Comparison of ENCODE assay signal across 9 cellular contexts in the genomic region with DNA sequence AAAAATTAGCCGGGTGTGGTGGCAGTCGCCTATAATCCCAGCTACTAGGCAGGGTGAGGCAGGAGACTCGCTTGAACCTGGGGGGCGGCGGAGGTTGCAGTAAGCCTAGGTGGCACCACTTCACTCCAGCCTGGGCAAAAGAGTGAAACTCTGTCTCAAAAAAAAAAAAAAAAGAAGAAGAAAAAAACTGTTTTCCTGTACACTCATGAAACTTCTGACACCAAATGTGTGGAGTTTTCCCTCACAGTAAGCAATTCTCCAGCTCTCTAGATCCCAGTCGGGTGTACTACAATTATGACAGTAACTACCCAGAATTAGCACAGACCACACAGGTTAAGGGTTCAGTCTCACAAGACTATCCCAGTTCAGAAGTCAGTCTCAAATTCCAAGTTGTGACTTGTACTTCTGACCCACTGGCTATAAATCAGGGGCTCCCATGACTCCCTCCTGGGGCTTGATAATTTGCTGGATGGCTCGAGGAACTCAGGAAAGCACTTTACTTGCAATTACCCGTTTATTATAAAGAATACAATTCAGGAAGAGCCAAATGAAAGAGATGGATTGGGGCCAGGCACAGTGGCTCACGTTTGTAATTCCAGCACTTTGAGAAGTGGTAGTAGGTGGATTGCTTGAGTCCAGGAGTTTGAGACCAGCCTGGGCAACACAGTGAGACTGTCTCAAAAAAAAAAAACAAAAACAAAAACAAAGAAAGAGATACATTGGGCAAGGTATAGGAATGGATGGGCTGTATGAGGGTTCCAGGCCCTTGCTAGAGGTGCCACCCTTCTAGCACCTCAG. TPM values are rescaled to one million over a fixed set of nuclear protein-coding genes. Genes with fewer than 3 reads are reported as not detected.
A peak's percentile ranks its signal among the peaks of the same experiment; 100 is the strongest.
DNase-seq lines count a peak whose midpoint lies in the region; ATAC-seq, FAIRE-seq and TF ChIP-seq lines count a peak whose summit lies in the region.
"Had no signal": no experiment of that assay in that cellular context is flagged by ENCODE, and none has a peak within 500 bp of the region (broad histone marks: within the 10 kb centered on the region; RNA-seq: fewer than 3 reads in every experiment).

No MANE protein-coding gene starts in this region.

- TF ChIP-seq POLR2A in A549 (IDR thresholded peaks at IDR 0.05; ENCODE audit: low read length): no peak

- ATAC-seq in A549: peak; percentile 37 to 51; a peak in 3 of 6 replicates
- ATAC-seq in T-helper 17 cell: peak; percentile 54
- no peak for ATAC-seq in GM19351 (IDR thresholded peaks at IDR 0.05; ENCODE audit: unreplicated experiment)

- H3K27ac Mint-ChIP-seq in T-helper 17 cell: peak overlapping the region; percentile 94

- peaks cover 11% of the 10 kb centered on the region for H3K4me1 Mint-ChIP-seq in T-helper 17 cell

- POLR2A ChIA-PET in A549 (lab: Yijun Ruan, JAX): interaction anchor here (0.6 to 1.4 kb wide), 4 partner anchors 12 to 113 kb away, joined by 3 to 7 read pairs (median 4); no protein-coding TSS in a partner anchor

- no peak for TF ChIP-seq CTCF in A549 (IDR thresholded peaks at IDR 0.05)

- H3K27ac ChIP-seq in A549: peak overlapping the region in 1 of 2 experiments; percentile 38; a peak in 2 of 6 replicates

- no peak for DNase-seq in A549 (ENCODE audit: low read depth in 1 of 2, low spot score in 1 of 2)
- peak; percentile 60 for DNase-seq in EH (ENCODE audit: low read depth)
- no peak for DNase-seq in T-helper 17 cell
- peak; percentile 89 for DNase-seq in left kidney (ENCODE audit: low read depth, low spot score)
- DNase-seq in T-helper 9 cell: no peak
- no peak for DNase-seq in NCI-H2029 (lab: John Stamatoyannopoulos, UW)
- no peak for DNase-seq in Ammon's horn (ENCODE audit: low spot score)

- no peak overlapping the region for H3K4me3 Mint-ChIP-seq in T-helper 17 cell

- H3K4me3 ChIP-seq in A549: no peak overlapping the region

- H3K27me3 Mint-ChIP-seq in T-helper 17 cell: no peaks in the 10 kb centered on the region

- H3K9me3 ChIP-seq in A549 (no peaks in the 10 kb centered on the region), T-helper 17 cell (ENCODE audit: control insufficient read depth, low read length, poor library complexity, severe bottlenecking) (no peaks in the 10 kb centered on the region)

- H3K4me1 ChIP-seq in A549: 0 out of 3 replicates have a peak, but pooled peaks cover 3% of the 10 kb centered on the region

- CTCF ChIA-PET in A549 (lab: Yijun Ruan, JAX): interaction anchor here (0.9 to 2.3 kb wide), 26 partner anchors 9 to 233 kb away, joined by 3 to 26 read pairs (median 6); a partner anchor contains a TSS

- 75% methylated on average over 9 of the region's 9 CpGs for WGBS in A549 (ENCODE audit: missing lambda C conversion rate)

- no peaks in the 10 kb centered on the region for H3K36me3 Mint-ChIP-seq in T-helper 17 cell (ENCODE audit: low read depth)

- no peak for FAIRE-seq in A549 (lab: Jason Lieb, UNC)
- FAIRE-seq: G401.6 had no signal

- no peak overlapping the region for H3K4me2 ChIP-seq in A549

- TF ChIP-seq EP300 in A549 (IDR thresholded peaks at IDR 0.05): no peak

- no peak for TF ChIP-seq RAD21 in A549 (conservative IDR thresholded peaks at IDR 0.05 in 1 of 2, IDR thresholded peaks at IDR 0.05 in 1 of 2)

TF ChIP-seq in A549, 52 proteins besides CTCF, POLR2A, EP300 and RAD21:
- TF ChIP-seq, protein P1, sequence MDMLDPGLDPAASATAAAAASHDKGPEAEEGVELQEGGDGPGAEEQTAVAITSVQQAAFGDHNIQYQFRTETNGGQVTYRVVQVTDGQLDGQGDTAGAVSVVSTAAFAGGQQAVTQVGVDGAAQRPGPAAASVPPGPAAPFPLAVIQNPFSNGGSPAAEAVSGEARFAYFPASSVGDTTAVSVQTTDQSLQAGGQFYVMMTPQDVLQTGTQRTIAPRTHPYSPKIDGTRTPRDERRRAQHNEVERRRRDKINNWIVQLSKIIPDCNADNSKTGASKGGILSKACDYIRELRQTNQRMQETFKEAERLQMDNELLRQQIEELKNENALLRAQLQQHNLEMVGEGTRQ (IDR thresholded peaks at IDR 0.05): no peak
- TF ChIP-seq ZFP36 (IDR thresholded peaks at IDR 0.05; ENCODE audit: borderline replicate concordance, partially characterized antibody) (no peak), HOXA7 (CRISPR knock-in tag; IDR thresholded peaks at IDR 0.05) (no peak)

RNA-seq across cellular contexts. Expression of a gene that starts 12.4 kb away (rescaled TPM):
- polyA plus RNA-seq in A549 (2011; rRNA removed) (29.8 and 33.3 TPM in 2 replicates), A549 (2017; fragmentation: RNase III; extraction: RNeasy Plus Mini Kit Qiagen cat#74134 plus additional on column Dnase treatment) (47.7 to 54.8 TPM (median 51.0 TPM) in 3 replicates)
- 39.6 and 44.8 TPM in 2 replicates for polyA plus RNA-seq in A549 (2012; cell fraction: cytosol; rRNA removed)
- polyA plus RNA-seq in A549 (2012; cell fraction: nucleus; rRNA removed): 25.8 and 26.2 TPM in 2 replicates
- 23.4 and 24.2 TPM in 2 replicates for polyA minus RNA-seq in A549 (2011; rRNA and poly(A)+ RNA removed)
- total RNA-seq in T-helper 17 cell: 10 to 100 TPM; 95.2 to 98.5 TPM

RNA-seq across cellular contexts. Expression of a gene that starts 27.9 kb away (rescaled TPM):
- 58.8 and 59.6 TPM in 2 replicates for polyA plus RNA-seq in A549 (2011; rRNA removed)
- 8.0 and 12.1 TPM in 2 replicates for polyA plus RNA-seq in A549 (2012; cell fraction: cytosol; rRNA removed)
- polyA plus RNA-seq in A549 (2012; cell fraction: nucleus; rRNA removed): 10.0 and 13.7 TPM in 2 replicates
- polyA plus RNA-seq in A549 (2017; fragmentation: RNase III; extraction: RNeasy Plus Mini Kit Qiagen cat#74134 plus additional on column Dnase treatment): 57.0 to 60.3 TPM (median 58.3 TPM) in 3 replicates
- polyA minus RNA-seq in A549 (2011; rRNA and poly(A)+ RNA removed): 64.6 and 73.3 TPM in 2 replicates
- total RNA-seq in T-helper 17 cell: 10 to 100 TPM; 83.4 to 83.5 TPM

Comparison
In these comparisons a context has a peak if more than half of its experiments do, and no peak if none do; other contexts are left out.
1. DNase-seq: peak in EH (single experiment) and left kidney (single experiment); none in A549 (0 of 2), T-helper 17 cell (0 of 3), T-helper 9 cell (single experiment), NCI-H2029 (single experiment) and Ammon's horn (single experiment).